8 cellular contexts compared by ENCODE assay signal in genomic region chr14:78566017-78566858, GRCh38.
DNase-seq lines count a peak whose midpoint lies in the region; ATAC-seq and TF ChIP-seq lines count a peak whose summit lies in the region.

No MANE protein-coding gene starts in this region.

- DNase-seq in AG09309 (ENCODE audit: low read depth) (peak; percentile 28), NCI-H2171 (lab: John Stamatoyannopoulos, UW) (peak; percentile 83), colonic mucosa (peak; percentile 70), left colon (peak; percentile 26 to 75)
- DNase-seq in activated CD4-positive, alpha-beta T cell treated with anti-CD3 and anti-CD28 coated beads for 1 hour = peak; percentile 15
- DNase-seq in stimulated activated CD4-positive, alpha-beta T cell treated with anti-CD3 and anti-CD28 coated beads, Interleukin-2, amount 100 ng/mL, for 4 hours (ENCODE audit: low read depth) = peak; percentile 20

- intact Hi-C loops in colonic mucosa (cut with DNase I) = no loop called here
- intact Hi-C loops in left colon (cut with DNase I, micrococcal nuclease) = loop anchor here in 1 of 2 donors (10.0 kb wide), 1 partner anchor 701 kb away; no protein-coding TSS in a partner anchor

- no peaks in the 10 kb centered on the region for H3K4me1 ChIP-seq in colonic mucosa

- H3K27me3 ChIP-seq in colonic mucosa = no peaks in the 10 kb centered on the region

- peak; percentile 89 for TF ChIP-seq CTCF in AG09309 (IDR thresholded peaks at IDR 0.05; ENCODE audit: control insufficient read depth, insufficient read depth, low read depth, low read length, missing control alignments)
- TF ChIP-seq CTCF in colonic mucosa (IDR thresholded peaks at IDR 0.05) = peak; percentile 44

- ATAC-seq in GM18861 (IDR thresholded peaks at IDR 0.05; ENCODE audit: unreplicated experiment) (peak; percentile 88), HG03103 (IDR thresholded peaks at IDR 0.05; ENCODE audit: low read depth, unreplicated experiment) (peak; percentile 93), left colon (peak; percentile 86)

- H3K9me3 ChIP-seq in colonic mucosa = no peaks in the 10 kb centered on the region

- no peak overlapping the region for H3K9ac ChIP-seq in colonic mucosa (ENCODE audit: low read depth in 2 of 2, low read length in 2 of 2)

- no peaks in the 10 kb centered on the region for H3K36me3 ChIP-seq in colonic mucosa

- no peak overlapping the region for H3K27ac ChIP-seq in colonic mucosa

- H3K4me3 ChIP-seq in AG09309 (ENCODE audit: control insufficient read depth, low read depth, low read length) (peak overlapping the region; percentile 38), colonic mucosa (no peak overlapping the region)

Comparison
In these comparisons a context has a peak if more than half of its experiments do, and no peak if none do; other contexts are left out.
1. DNase-seq: peak in every context shown above with its lines; median percentile 83 in NCI-H2171; 70 in colonic mucosa; 50 in left colon; 28 in AG09309; 20 in stimulated activated CD4-positive, alpha-beta T cell treated with anti-CD3 and anti-CD28 coated beads, Interleukin-2, amount 100 ng/mL, for 4 hours; 15 in activated CD4-positive, alpha-beta T cell treated with anti-CD3 and anti-CD28 coated beads for 1 hour.